12 cellular contexts compared by ENCODE assay signal in the genomic region with DNA sequence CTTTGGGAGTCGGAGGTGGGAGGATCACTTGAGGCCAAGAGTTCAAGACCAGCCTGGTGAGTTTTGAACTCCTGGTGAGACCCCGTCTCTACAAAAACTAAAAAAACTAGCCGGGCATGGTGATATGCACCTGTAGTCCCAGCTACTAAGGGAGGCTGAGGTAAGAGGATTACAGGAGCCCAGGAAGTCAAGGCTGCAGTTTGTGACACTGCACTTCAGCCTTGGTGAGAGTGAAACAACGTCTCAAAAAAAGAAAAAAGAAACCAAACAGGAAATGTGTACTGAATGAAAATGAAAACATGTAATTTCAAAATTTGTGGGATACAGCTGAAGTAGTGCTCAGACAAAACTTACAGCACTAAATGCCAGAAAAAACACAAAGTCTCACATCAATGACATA. TPM values are rescaled to one million over a fixed set of nuclear protein-coding genes. Genes with fewer than 3 reads are reported as not detected.
DNase-seq lines count a peak whose midpoint lies in the region; ATAC-seq, FAIRE-seq and TF ChIP-seq lines count a peak whose summit lies in the region.
"Had no signal": no experiment of that assay in that cellular context is flagged by ENCODE, and none has a peak within 500 bp of the region (broad histone marks: within the 10 kb centered on the region; RNA-seq: fewer than 3 reads in every experiment).

No MANE protein-coding gene starts in this region.

- H3K27ac ChIP-seq in vagina, result no peak overlapping the region
- H3K27ac ChIP-seq: left lung had no signal

- no peaks in the 10 kb centered on the region for H3K36me3 ChIP-seq in vagina
- H3K36me3 ChIP-seq: left lung, stomach had no signal

- H3K9me3 Mint-ChIP-seq in activated T-helper 17 cell treated with anti-CD3 and anti-CD28 coated beads, Interleukin-2, amount 50 U/mL, for 72 hours, result no peaks in the 10 kb centered on the region

- TF ChIP-seq POLR2A in GM12891 (IDR thresholded peaks at IDR 0.05; ENCODE audit: low read depth, low read length), result no peak
- no peak for TF ChIP-seq POLR2A in vagina (IDR thresholded peaks at IDR 0.05)

- no peak overlapping the region for H3K4me3 ChIP-seq in vagina
- H3K4me3 ChIP-seq: left lung, stomach had no signal

- no peaks in the 10 kb centered on the region for H3K27me3 ChIP-seq in vagina
- H3K27me3 ChIP-seq: left lung, stomach had no signal

- peaks cover 30% of the 10 kb centered on the region for H3K4me1 ChIP-seq in vagina

- H3K9me3 ChIP-seq in vagina, result no peaks in the 10 kb centered on the region
- H3K9me3 ChIP-seq: left lung, stomach had no signal

- H3K4me1 Mint-ChIP-seq in activated T-helper 17 cell treated with anti-CD3 and anti-CD28 coated beads, Interleukin-2, amount 50 U/mL, for 72 hours, result peaks cover 38% of the 10 kb centered on the region

- ATAC-seq in GM21360 (IDR thresholded peaks at IDR 0.05; ENCODE audit: unreplicated experiment) (peak; percentile 68), HG03066 (IDR thresholded peaks at IDR 0.05; ENCODE audit: low read depth, unreplicated experiment) (peak; percentile 62), left lobe of liver (no peak)
- peak; percentile 83 for ATAC-seq in activated T-helper 17 cell treated with anti-CD3 and anti-CD28 coated beads, Interleukin-2, amount 50 U/mL, for 72 hours (replicated peaks)

- peak overlapping the region; percentile 76 for H3K27ac Mint-ChIP-seq in activated T-helper 17 cell treated with anti-CD3 and anti-CD28 coated beads, Interleukin-2, amount 50 U/mL, for 72 hours

- H3K36me3 Mint-ChIP-seq in activated T-helper 17 cell treated with anti-CD3 and anti-CD28 coated beads, Interleukin-2, amount 50 U/mL, for 72 hours (ENCODE audit: low read depth), result peaks cover 6% of the 10 kb centered on the region

- TF ChIP-seq CTCF in vagina (IDR thresholded peaks at IDR 0.05), result no peak

- DNase-seq in GM12891 (ENCODE audit: insufficient read length, low spot score), result no peak
- DNase-seq in vagina (ENCODE audit: extremely low spot score in 2 of 2), result no peak
- DNase-seq in C1 segment of cervical spinal cord (lab: John Stamatoyannopoulos, UW), result no peak
- DNase-seq in NCI-H1694 treated with DMSO at 0.1 percent for 48 hours (lab: John Stamatoyannopoulos, UW), result no peak
- DNase-seq in left lobe of liver (ENCODE audit: low spot score), result no peak
- DNase-seq: left lung, NCI-H226, stomach had no signal

- FAIRE-seq in GM12891 (lab: Jason Lieb, UNC), result peak; percentile 40
- FAIRE-seq: astrocyte had no signal

- no peaks in the 10 kb centered on the region for H3K27me3 Mint-ChIP-seq in activated T-helper 17 cell treated with anti-CD3 and anti-CD28 coated beads, Interleukin-2, amount 50 U/mL, for 72 hours

- peak overlapping the region; percentile 76 for H3K4me3 Mint-ChIP-seq in activated T-helper 17 cell treated with anti-CD3 and anti-CD28 coated beads, Interleukin-2, amount 50 U/mL, for 72 hours

- intact Hi-C loops in vagina (cut with DNase I), result no loop called here

TF ChIP-seq in GM12891, 5 proteins besides CTCF, POLR2A, EP300 and RAD21:
- TF ChIP-seq POLR2AphosphoS5 (IDR thresholded peaks at IDR 0.05; ENCODE audit: low read depth, low read length) (no peak), PAX5 (IDR thresholded peaks at IDR 0.05; ENCODE audit: insufficient read depth, low read length, severe bottlenecking) (no peak), POU2F2 (IDR thresholded peaks at IDR 0.05; ENCODE audit: low read depth, low read length) (no peak), SPI1 (IDR thresholded peaks at IDR 0.05; ENCODE audit: low read depth, low read length) (no peak), TAF1 (IDR thresholded peaks at IDR 0.05; ENCODE audit: low read depth, low read length) (no peak)

RNA-seq across cellular contexts. Expression of a gene that starts 7.6 kb away (rescaled TPM):
- 4.4 TPM for polyA plus RNA-seq in GM12891 (2012; ENCODE audit: low read depth, missing spikeins)
- 1 to 10 TPM; 8.2 to 8.9 TPM for total RNA-seq in activated T-helper 17 cell treated with anti-CD3 and anti-CD28 coated beads, Interleukin-2, amount 50 U/mL, for 72 hours
- total RNA-seq in vagina, result 32.2 TPM
- total RNA-seq in left lobe of liver, result 11.3 TPM
